8 cellular contexts compared by ENCODE assay signal in genomic region chr13:51844862-51845573, GRCh38. TPM values are rescaled to one million over a fixed set of nuclear protein-coding genes. Genes with fewer than 3 reads are reported as not detected.
DNase-seq lines count a peak whose midpoint lies in the region; ATAC-seq and TF ChIP-seq lines count a peak whose summit lies in the region.

TSS of gene TMEM272 (minus strand) at chr13:51845177. CDS start at chr13:51838530, 6,647 bp downstream.

- peak within 1 kb of the TSS in 8 of 10 donors; percentile 19 to 75 (median 58) for H3K4me3 Mint-ChIP-seq in naive thymus-derived CD4-positive, alpha-beta T cell

- 38% methylated on average over 20 of the region's 20 CpGs for WGBS in esophagus muscularis mucosa
- 39% methylated on average over 20 of the region's 20 CpGs for WGBS in suprapubic skin

- H3K4me3 ChIP-seq in esophagus muscularis mucosa (peak within 1 kb of the TSS in 3 of 4 donors; percentile 8 to 17 (median 13)), suprapubic skin (no peak within 1 kb of the TSS)
- H3K4me3 ChIP-seq in naive thymus-derived CD4-positive, alpha-beta T cell (ENCODE audit: low read length) = no peak within 1 kb of the TSS

- H3K36me3 ChIP-seq in esophagus muscularis mucosa (no peaks in the 10 kb centered on the region), suprapubic skin (no peaks in the 10 kb centered on the region)
- no peaks in the 10 kb centered on the region for H3K36me3 ChIP-seq in naive thymus-derived CD4-positive, alpha-beta T cell (ENCODE audit: control insufficient read depth in 2 of 3, insufficient read depth in 3 of 3, low read length in 3 of 3)

- peak; percentile 59 to 89 (median 69) for TF ChIP-seq CTCF in esophagus muscularis mucosa (IDR thresholded peaks at IDR 0.05)
- peak; percentile 31 to 87 for TF ChIP-seq CTCF in suprapubic skin (IDR thresholded peaks at IDR 0.05)

- H3K36me3 Mint-ChIP-seq in naive thymus-derived CD4-positive, alpha-beta T cell = no peaks in the 10 kb centered on the region

- H3K9me3 Mint-ChIP-seq in naive thymus-derived CD4-positive, alpha-beta T cell = no peaks in the 10 kb centered on the region

- intact Hi-C loops in esophagus muscularis mucosa (cut with DNase I) = no loop called here
- intact Hi-C loops in naive thymus-derived CD4-positive, alpha-beta T cell (cut with micrococcal nuclease) = loop anchor here (1.0 to 2.0 kb wide), 3 partner anchors 18 to 356 kb away; no protein-coding TSS in a partner anchor

- POLR2A ChIA-PET in naive thymus-derived CD4-positive, alpha-beta T cell (lab: Charles Lee) = interaction anchor here (1.1 kb wide), 1 partner anchor 26 kb away, joined by 3 read pairs; no protein-coding TSS in a partner anchor

- H3K27me3 ChIP-seq in esophagus muscularis mucosa = peaks cover 0 to 5% (median 0%) of the 10 kb centered on the region in 4 donors
- no peaks in the 10 kb centered on the region for H3K27me3 ChIP-seq in naive thymus-derived CD4-positive, alpha-beta T cell (ENCODE audit: control insufficient read depth in 2 of 2, insufficient read depth in 2 of 2, low read length in 2 of 2)
- H3K27me3 ChIP-seq in suprapubic skin = peaks cover 3% of the 10 kb centered on the region

- peaks cover 0 to 24% (median 11%) of the 10 kb centered on the region in 5 donors for H3K27me3 Mint-ChIP-seq in naive thymus-derived CD4-positive, alpha-beta T cell

- no peak within 1 kb of the TSS for H3K27ac ChIP-seq in esophagus muscularis mucosa (replicated peaks in 1 of 4)
- H3K27ac ChIP-seq in naive thymus-derived CD4-positive, alpha-beta T cell (ENCODE audit: low read depth, low read length) = no peak within 1 kb of the TSS
- H3K27ac ChIP-seq in suprapubic skin = no peak within 1 kb of the TSS

- CTCF ChIA-PET in naive thymus-derived CD4-positive, alpha-beta T cell (lab: Charles Lee) = interaction anchor here (0.6 to 3.3 kb wide), 3 partner anchors 29 to 283 kb away, joined by 3 to 15 read pairs (median 3); no protein-coding TSS in a partner anchor

- peaks cover 0 to 12% (median 7%) of the 10 kb centered on the region in 7 donors for H3K4me1 Mint-ChIP-seq in naive thymus-derived CD4-positive, alpha-beta T cell

- H3K4me1 ChIP-seq in esophagus muscularis mucosa = peaks cover 0 to 14% (median 5%) of the 10 kb centered on the region in 4 donors
- peaks cover 0 to 6% of the 10 kb centered on the region in 2 donors for H3K4me1 ChIP-seq in naive thymus-derived CD4-positive, alpha-beta T cell (ENCODE audit: control insufficient read depth in 2 of 2, insufficient read depth in 2 of 2, low read length in 2 of 2)
- H3K4me1 ChIP-seq in suprapubic skin = no peaks in the 10 kb centered on the region

- TF ChIP-seq POLR2A in esophagus muscularis mucosa (IDR thresholded peaks at IDR 0.05; ENCODE audit: low read depth) = no peak
- TF ChIP-seq POLR2A in suprapubic skin (IDR thresholded peaks at IDR 0.05) = no peak

- no peaks in the 10 kb centered on the region for H3K9me3 ChIP-seq in esophagus muscularis mucosa
- H3K9me3 ChIP-seq in naive thymus-derived CD4-positive, alpha-beta T cell (ENCODE audit: control insufficient read depth in 2 of 3, low read length in 3 of 3) = no peaks in the 10 kb centered on the region
- H3K9me3 ChIP-seq in suprapubic skin = no peaks in the 10 kb centered on the region

- TF ChIP-seq EP300 in esophagus muscularis mucosa (IDR thresholded peaks at IDR 0.05) (no peak), suprapubic skin (IDR thresholded peaks at IDR 0.05) (no peak)

- ATAC-seq in GM21619 (IDR thresholded peaks at IDR 0.05; ENCODE audit: unreplicated experiment) (peak; percentile 51), HG03521 (IDR thresholded peaks at IDR 0.05; ENCODE audit: unreplicated experiment) (no peak)
- peak; percentile 88 for ATAC-seq in naive thymus-derived CD4-positive, alpha-beta T cell

- H3K27ac Mint-ChIP-seq in naive thymus-derived CD4-positive, alpha-beta T cell = no peak within 1 kb of the TSS

- DNase-seq in CD1c-positive myeloid dendritic cell (ENCODE audit: extremely low spot score) = peak; percentile 61
- peak; percentile 33 for DNase-seq in NCI-H2227 treated with DMSO at 0.1 percent for 48 hours (lab: John Stamatoyannopoulos, UW)
- DNase-seq in activated T-cell treated with anti-CD3 and anti-CD28 coated beads for 24 hours (ENCODE audit: low read depth) = peak; percentile 49
- DNase-seq in esophagus muscularis mucosa (ENCODE audit: extremely low spot score) = no peak
- DNase-seq in naive thymus-derived CD4-positive, alpha-beta T cell = peak in 8 of 9 donors; percentile 26 to 69 (median 42)
- DNase-seq in suprapubic skin (ENCODE audit: low spot score in 2 of 2) = no peak

RNA-seq across cellular contexts. Expression of gene TMEM272, which starts in this region (rescaled TPM):
- not detected for total RNA-seq in esophagus muscularis mucosa
- 10 to 100 TPM in 2 of 5 experiments, 1 to 10 TPM in 2, under 1 TPM in 1; 0.19 to 23.3 (median 5.9) TPM for total RNA-seq in naive thymus-derived CD4-positive, alpha-beta T cell
- polyA plus RNA-seq in naive thymus-derived CD4-positive, alpha-beta T cell = under 1 TPM; 0.74 to 0.75 TPM
- under 1 TPM in 3 of 4 donors, not detected in 1; 0.13 to 0.24 (median 0.17) TPM for total RNA-seq in suprapubic skin

Comparison
In these comparisons a context has a peak if more than half of its experiments do, and no peak if none do; other contexts are left out.
1. DNase-seq: peak in CD1c-positive myeloid dendritic cell (single experiment), NCI-H2227 treated with DMSO at 0.1 percent for 48 hours (single experiment), activated T-cell treated with anti-CD3 and anti-CD28 coated beads for 24 hours (single experiment) and naive thymus-derived CD4-positive, alpha-beta T cell (8 of 9); none in esophagus muscularis mucosa (single experiment) and suprapubic skin (0 of 2).
2. H3K4me3 ChIP-seq: peak in esophagus muscularis mucosa (3 of 4); none in naive thymus-derived CD4-positive, alpha-beta T cell (single experiment) and suprapubic skin (single experiment).